In genomic region chr14:79383031-79383430, GRCh38 we compare ENCODE assay signal across 31 cellular contexts.
"Had no signal": no experiment of that assay in that cellular context is flagged by ENCODE, and none has a peak within 500 bp of the region (broad histone marks: within the 10 kb centered on the region; RNA-seq: fewer than 3 reads in every experiment).

No MANE protein-coding gene starts in this region.

- H3K36me3 ChIP-seq: esophagus muscularis mucosa, gastrocnemius medialis, heart right ventricle, WERI-Rb-1 had no signal

- ATAC-seq: activated CD4-positive, alpha-beta T cell treated with anti-CD3 and anti-CD28 coated beads for 36 hours; activated CD8-positive, alpha-beta T cell treated with anti-CD3 and anti-CD28 coated beads for 36 hours; activated T-cell treated with anti-CD3 and anti-CD28 coated beads, Interleukin-2, amount 50 U/mL, for 4 hours; activated T-helper 17 cell treated with anti-CD3 and anti-CD28 coated beads, Interleukin-2, amount 50 U/mL, for 72 hours; body of pancreas; effector memory CD8-positive, alpha-beta T cell; foreskin keratinocyte; gastrocnemius medialis; heart right ventricle; T-cell had no signal

- H3K27me3 ChIP-seq: body of pancreas, esophagus muscularis mucosa, foreskin keratinocyte, gastrocnemius medialis, heart right ventricle, hepatocyte had no signal

- DNase-seq: activated B cell treated with CpG ODN at 0.5 μM for 24 hours; activated CD4-positive, alpha-beta T cell treated with anti-CD3 and anti-CD28 coated beads for 36 hours; activated CD4-positive, alpha-beta T cell treated with anti-CD3 and anti-CD28 coated beads, Interleukin-2, amount 10 ng/mL, durations not matched to agents 7 days and 5 days; activated CD4-positive, alpha-beta T cell treated with anti-CD3 and anti-CD28 coated beads, Interleukin-2, amount 50 U/mL, for 4 hours; activated CD4-positive, CD25-positive, alpha-beta regulatory T cell treated with anti-CD3 and anti-CD28 coated beads, Interleukin-2, amount 50 U/mL, for 72 hours; activated CD8-positive, alpha-beta memory T cell treated with anti-CD3 and anti-CD28 coated beads for 24 hours; activated CD8-positive, alpha-beta T cell treated with anti-CD3 and anti-CD28 coated beads for 36 hours; activated effector memory CD4-positive, alpha-beta T cell treated with Interleukin-2 at 50 U/mL for 16 hours; activated gamma-delta T cell treated with Interleukin-2 at 50 U/mL for 16 hours; activated naive CD4-positive, alpha-beta T cell treated with anti-CD3 and anti-CD28 coated beads, Interleukin-2, amount 50 U/mL, for 16 hours; activated naive CD4-positive, alpha-beta T cell treated with Interleukin-2 at 50 U/mL for 16 hours; activated T-cell treated with anti-CD3 and anti-CD28 coated beads, Interleukin-2, amount 50 U/mL, for 4 hours; amygdala; aorta; cortex of kidney; dermis blood vessel endothelial cell; effector CD4-positive, alpha-beta T cell; effector memory CD8-positive, alpha-beta T cell; erythroblast; foreskin keratinocyte; gastrocnemius medialis; heart right ventricle; T-cell; T1000; WERI-Rb-1 had no signal

- H3K4me3 Mint-ChIP-seq: activated B cell treated with CpG ODN at 0.5 μM for 24 hours; activated CD4-positive, alpha-beta T cell treated with anti-CD3 and anti-CD28 coated beads for 36 hours; activated CD4-positive, alpha-beta T cell treated with anti-CD3 and anti-CD28 coated beads, Interleukin-2, amount 10 ng/mL, durations not matched to agents 7 days and 5 days; activated CD8-positive, alpha-beta T cell treated with anti-CD3 and anti-CD28 coated beads for 36 hours; activated naive CD8-positive, alpha-beta T cell; activated T-cell treated with anti-CD3 and anti-CD28 coated beads, Interleukin-2, amount 50 U/mL, for 4 hours; activated T-helper 17 cell treated with anti-CD3 and anti-CD28 coated beads, Interleukin-2, amount 50 U/mL, for 72 hours; effector memory CD8-positive, alpha-beta T cell; T-cell; T-helper 1 cell treated with Interleukin-12 subunit alpha and Interleukin-12 subunit beta and Interleukin-4 antibody, amounts not matched to agents 30 μg/mL and 1 μg/mL, for 36 hours had no signal

- H3K27ac Mint-ChIP-seq: activated B cell treated with CpG ODN at 0.5 μM for 24 hours; activated CD4-positive, alpha-beta T cell treated with anti-CD3 and anti-CD28 coated beads for 36 hours; activated CD4-positive, alpha-beta T cell treated with anti-CD3 and anti-CD28 coated beads, Interleukin-2, amount 10 ng/mL, durations not matched to agents 7 days and 5 days; activated CD8-positive, alpha-beta T cell treated with anti-CD3 and anti-CD28 coated beads for 36 hours; activated naive CD8-positive, alpha-beta T cell; activated T-helper 17 cell treated with anti-CD3 and anti-CD28 coated beads, Interleukin-2, amount 50 U/mL, for 72 hours; effector memory CD8-positive, alpha-beta T cell; T-cell; T-helper 1 cell treated with Interleukin-12 subunit alpha and Interleukin-12 subunit beta and Interleukin-4 antibody, amounts not matched to agents 30 μg/mL and 1 μg/mL, for 36 hours had no signal

- H3K4me1 ChIP-seq: body of pancreas, foreskin keratinocyte, gastrocnemius medialis, heart right ventricle had no signal

- H3K9me3 ChIP-seq: body of pancreas, esophagus muscularis mucosa, gastrocnemius medialis, heart right ventricle had no signal

- H3K27me3 Mint-ChIP-seq: activated B cell treated with CpG ODN at 0.5 μM for 24 hours; activated CD4-positive, alpha-beta T cell treated with anti-CD3 and anti-CD28 coated beads for 36 hours; activated CD4-positive, alpha-beta T cell treated with anti-CD3 and anti-CD28 coated beads, Interleukin-2, amount 10 ng/mL, durations not matched to agents 7 days and 5 days; activated CD8-positive, alpha-beta T cell treated with anti-CD3 and anti-CD28 coated beads for 36 hours; activated naive CD8-positive, alpha-beta T cell; activated T-helper 17 cell treated with anti-CD3 and anti-CD28 coated beads, Interleukin-2, amount 50 U/mL, for 72 hours; effector memory CD8-positive, alpha-beta T cell; T-cell had no signal

- H3K27ac ChIP-seq: body of pancreas, esophagus muscularis mucosa, foreskin keratinocyte, gastrocnemius medialis, heart right ventricle, hepatocyte, WERI-Rb-1 had no signal

- H3K4me3 ChIP-seq: body of pancreas, esophagus muscularis mucosa, gastrocnemius medialis, heart right ventricle, hepatocyte had no signal

- H3K4me1 Mint-ChIP-seq: activated B cell treated with CpG ODN at 0.5 μM for 24 hours; activated CD4-positive, alpha-beta T cell treated with anti-CD3 and anti-CD28 coated beads for 36 hours; activated CD4-positive, alpha-beta T cell treated with anti-CD3 and anti-CD28 coated beads, Interleukin-2, amount 10 ng/mL, durations not matched to agents 7 days and 5 days; activated T-helper 17 cell treated with anti-CD3 and anti-CD28 coated beads, Interleukin-2, amount 50 U/mL, for 72 hours; T-cell had no signal

- H3K36me3 Mint-ChIP-seq: activated naive CD8-positive, alpha-beta T cell; T-cell had no signal
